13 cellular contexts compared by ENCODE assay signal in the genomic region with DNA sequence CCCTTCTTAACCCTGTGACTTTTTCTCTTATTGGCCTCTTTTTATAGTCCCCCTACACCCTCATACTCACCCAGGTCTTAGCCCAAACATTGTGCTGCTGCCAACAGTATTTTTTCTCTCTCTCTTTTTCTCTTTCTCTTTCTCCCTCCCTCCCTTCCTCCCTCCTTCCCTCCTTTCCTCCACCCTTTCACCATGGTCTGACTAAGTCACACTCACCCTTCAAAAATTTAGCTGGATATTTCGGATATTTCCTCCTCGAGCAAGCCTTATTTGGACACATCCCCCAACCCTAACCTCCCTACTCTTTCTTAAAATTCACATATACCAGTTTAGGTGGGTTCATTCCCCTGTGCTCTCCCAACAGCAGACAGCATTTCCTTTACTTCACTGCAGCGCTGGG.
A peak's percentile ranks its signal among the peaks of the same experiment; 100 is the strongest.
DNase-seq lines count a peak whose midpoint lies in the region; ATAC-seq and TF ChIP-seq lines count a peak whose summit lies in the region.
"Had no signal": no experiment of that assay in that cellular context is flagged by ENCODE, and none has a peak within 500 bp of the region (broad histone marks: within the 10 kb centered on the region; RNA-seq: fewer than 3 reads in every experiment).

No MANE protein-coding gene starts in this region.

- H3K36me3 Mint-ChIP-seq in nephron (ENCODE audit: low read depth), result peaks cover 8% of the 10 kb centered on the region
- H3K36me3 Mint-ChIP-seq: activated naive CD8-positive, alpha-beta T cell; IgD-negative memory B cell had no signal

- H3K4me1 Mint-ChIP-seq in nephron, result peaks cover 25% of the 10 kb centered on the region
- H3K4me1 Mint-ChIP-seq: activated B cell treated with CpG ODN at 0.5 μM for 24 hours, B cell, IgD-negative memory B cell had no signal

- H3K9me3 Mint-ChIP-seq in nephron, result peaks cover 10% of the 10 kb centered on the region
- H3K9me3 Mint-ChIP-seq: activated B cell treated with CpG ODN at 0.5 μM for 24 hours had no signal

- H3K27ac ChIP-seq in coronary artery, result peak overlapping the region; percentile 71 to 83

- H3K27me3 Mint-ChIP-seq in nephron (ENCODE audit: low read depth), result peaks cover 10% of the 10 kb centered on the region
- H3K27me3 Mint-ChIP-seq: activated naive CD8-positive, alpha-beta T cell had no signal

- TF ChIP-seq CTCF in coronary artery (IDR thresholded peaks at IDR 0.05), result no peak
- TF ChIP-seq CTCF in nephron (IDR thresholded peaks at IDR 0.05; ENCODE audit: unreplicated experiment in 3 of 3), result no peak
- no peak for TF ChIP-seq CTCF in GM20000 (IDR thresholded peaks at IDR 0.05; ENCODE audit: extremely low read depth, missing control alignments)

- no peak for ATAC-seq in GM21529 (IDR thresholded peaks at IDR 0.05; ENCODE audit: unreplicated experiment)

- peak overlapping the region in 2 of 3 experiments; percentile 28 to 34 for H3K27ac Mint-ChIP-seq in nephron
- H3K27ac Mint-ChIP-seq: activated B cell treated with CpG ODN at 0.5 μM for 24 hours; activated naive CD8-positive, alpha-beta T cell; B cell had no signal

- H3K4me3 ChIP-seq in coronary artery, result no peak overlapping the region

- peak; percentile 64 for DNase-seq in AG08396 (ENCODE audit: low spot score)
- DNase-seq in NCI-H226, result peak; percentile 64
- no peak for DNase-seq in coronary artery (ENCODE audit: low spot score)
- DNase-seq in NCI-H1092 treated with DMSO at 0.1 percent for 48 hours (lab: John Stamatoyannopoulos, UW), result no peak
- no peak for DNase-seq in activated naive CD4-positive, alpha-beta T cell treated with Interleukin-2 at 50 U/mL for 16 hours
- DNase-seq in GM20000 (ENCODE audit: low spot score), result no peak
- DNase-seq: activated B cell treated with CpG ODN at 0.5 μM for 24 hours; activated CD8-positive, alpha-beta memory T cell treated with anti-CD3 and anti-CD28 coated beads, Interleukin-2, amount 50 U/mL, for 4 hours had no signal

- H3K4me3 Mint-ChIP-seq in nephron, result no peak overlapping the region
- H3K4me3 Mint-ChIP-seq: activated B cell treated with CpG ODN at 0.5 μM for 24 hours; activated naive CD8-positive, alpha-beta T cell; B cell had no signal

Comparison
In these comparisons a context has a peak if more than half of its experiments do, and no peak if none do; other contexts are left out.
1. DNase-seq: peak in AG08396 (single experiment) and NCI-H226 (single experiment); none in coronary artery (single experiment), NCI-H1092 treated with DMSO at 0.1 percent for 48 hours (single experiment), activated naive CD4-positive, alpha-beta T cell treated with Interleukin-2 at 50 U/mL for 16 hours (single experiment) and GM20000 (single experiment).